10 cellular contexts compared by ENCODE assay signal in genomic region chr18:25298853-25299274, GRCh38. TPM values are rescaled to one million over a fixed set of nuclear protein-coding genes. Genes with fewer than 3 reads are reported as not detected.
DNase-seq lines count a peak whose midpoint lies in the region; ATAC-seq and TF ChIP-seq lines count a peak whose summit lies in the region.
"Had no signal": no experiment of that assay in that cellular context is flagged by ENCODE, and none has a peak within 500 bp of the region (broad histone marks: within the 10 kb centered on the region; RNA-seq: fewer than 3 reads in every experiment).

No MANE protein-coding gene starts in this region.

- intact Hi-C loops in left ventricle myocardium superior (cut with micrococcal nuclease) = loop anchor here (10.0 kb wide), 1 partner anchor 46 kb away; no protein-coding TSS in a partner anchor

- H3K4me1 ChIP-seq in adipocyte (ENCODE audit: control insufficient read depth, insufficient read depth, low read length) (peaks cover 16% of the 10 kb centered on the region), suprapubic skin (peaks cover 3% of the 10 kb centered on the region)

- TF ChIP-seq EP300 in suprapubic skin (IDR thresholded peaks at IDR 0.05) = no peak

- H3K36me3 ChIP-seq in adipocyte (ENCODE audit: control insufficient read depth, insufficient read depth, low read length, severe bottlenecking) = no peaks in the 10 kb centered on the region
- H3K36me3 ChIP-seq in suprapubic skin = no peaks in the 10 kb centered on the region

- H3K4me3 Mint-ChIP-seq in activated naive CD8-positive, alpha-beta T cell treated with anti-CD3 and anti-CD28 coated beads, Interleukin-2, amount 50 U/mL, for 24 hours = no peak overlapping the region
- H3K4me3 Mint-ChIP-seq: activated CD4-positive, alpha-beta memory T cell treated with anti-CD3 and anti-CD28 coated beads, Interleukin-2, amount 10 ng/mL, durations not matched to agents 7 days and 5 days had no signal

- WGBS in suprapubic skin = 75% methylated on average over 4 of the region's 4 CpGs

- no peak overlapping the region for H3K27ac Mint-ChIP-seq in activated naive CD8-positive, alpha-beta T cell treated with anti-CD3 and anti-CD28 coated beads, Interleukin-2, amount 50 U/mL, for 24 hours
- H3K27ac Mint-ChIP-seq: activated CD4-positive, alpha-beta memory T cell treated with anti-CD3 and anti-CD28 coated beads, Interleukin-2, amount 10 ng/mL, durations not matched to agents 7 days and 5 days had no signal

- H3K9ac ChIP-seq in adipocyte (ENCODE audit: low read length) = no peak overlapping the region

- peak; percentile 68 for ATAC-seq in left ventricle myocardium superior
- no peak for ATAC-seq in activated naive CD8-positive, alpha-beta T cell treated with anti-CD3 and anti-CD28 coated beads, Interleukin-2, amount 50 U/mL, for 24 hours

- peak overlapping the region; percentile 27 for H3K27ac ChIP-seq in suprapubic skin

- no peaks in the 10 kb centered on the region for H3K4me1 Mint-ChIP-seq in activated naive CD8-positive, alpha-beta T cell treated with anti-CD3 and anti-CD28 coated beads, Interleukin-2, amount 50 U/mL, for 24 hours
- H3K4me1 Mint-ChIP-seq: activated CD4-positive, alpha-beta memory T cell treated with anti-CD3 and anti-CD28 coated beads, Interleukin-2, amount 10 ng/mL, durations not matched to agents 7 days and 5 days had no signal

- DNase-seq in HT1080 (ENCODE audit: low read depth) = peak; percentile 99
- DNase-seq in adipocyte (ENCODE audit: low read depth) = peak; percentile 81
- DNase-seq in left ventricle myocardium superior = no peak
- DNase-seq in suprapubic skin (ENCODE audit: low spot score in 2 of 2) = no peak
- DNase-seq in pons (ENCODE audit: low spot score) = no peak
- DNase-seq in DMS153 treated with DMSO at 0.1 percent for 48 hours (lab: John Stamatoyannopoulos, UW; ENCODE audit: unreplicated experiment) = no peak
- DNase-seq in cerebellum (ENCODE audit: low spot score) = no peak
- no peak for DNase-seq in activated naive CD8-positive, alpha-beta T cell treated with anti-CD3 and anti-CD28 coated beads, Interleukin-2, amount 50 U/mL, for 24 hours
- DNase-seq: activated CD4-positive, alpha-beta memory T cell treated with anti-CD3 and anti-CD28 coated beads, Interleukin-2, amount 10 ng/mL, durations not matched to agents 7 days and 5 days; NCI-H2081 treated with DMSO at 0.1 percent for 48 hours had no signal

- H3K9me3 ChIP-seq in adipocyte (ENCODE audit: control insufficient read depth, low read length) = no peaks in the 10 kb centered on the region
- no peaks in the 10 kb centered on the region for H3K9me3 ChIP-seq in suprapubic skin

- H3K4me3 ChIP-seq in adipocyte (ENCODE audit: low read length) (peak overlapping the region; percentile 9), suprapubic skin (no peak overlapping the region)

- no peak for TF ChIP-seq CTCF in suprapubic skin (IDR thresholded peaks at IDR 0.05)

- H3K27me3 ChIP-seq in adipocyte (replicated peaks; ENCODE audit: control insufficient read depth, insufficient read depth, low read length) = no peaks in the 10 kb centered on the region
- H3K27me3 ChIP-seq in suprapubic skin = no peaks in the 10 kb centered on the region

- H3K36me3 Mint-ChIP-seq in activated naive CD8-positive, alpha-beta T cell treated with anti-CD3 and anti-CD28 coated beads, Interleukin-2, amount 50 U/mL, for 24 hours (ENCODE audit: low read depth) = no peaks in the 10 kb centered on the region

- TF ChIP-seq POLR2A in suprapubic skin (IDR thresholded peaks at IDR 0.05) = no peak

- H3K27me3 Mint-ChIP-seq in activated naive CD8-positive, alpha-beta T cell treated with anti-CD3 and anti-CD28 coated beads, Interleukin-2, amount 50 U/mL, for 24 hours = no peaks in the 10 kb centered on the region
- H3K27me3 Mint-ChIP-seq: activated CD4-positive, alpha-beta memory T cell treated with anti-CD3 and anti-CD28 coated beads, Interleukin-2, amount 10 ng/mL, durations not matched to agents 7 days and 5 days had no signal

- H3K9me3 Mint-ChIP-seq in activated naive CD8-positive, alpha-beta T cell treated with anti-CD3 and anti-CD28 coated beads, Interleukin-2, amount 50 U/mL, for 24 hours = no peaks in the 10 kb centered on the region
- H3K9me3 Mint-ChIP-seq: activated CD4-positive, alpha-beta memory T cell treated with anti-CD3 and anti-CD28 coated beads, Interleukin-2, amount 10 ng/mL, durations not matched to agents 7 days and 5 days had no signal

RNA-seq across cellular contexts. Expression of gene ZNF521, which starts 53.1 kb away (rescaled TPM):
- 17.5 and 19.9 TPM in 2 replicates for total RNA-seq in HT1080 (2014; rRNA removed; shearing (Covaris generic))
- 13.4 and 31.0 TPM in 2 replicates for polyA plus RNA-seq in HT1080 (2015; cell fraction: cytosol; rRNA removed)
- 14.4 and 16.2 TPM in 2 replicates for polyA plus RNA-seq in HT1080 (2015; cell fraction: nucleus; rRNA removed)
- total RNA-seq in left ventricle myocardium superior (28.8 TPM), suprapubic skin (10 to 100 TPM in 2 of 4 donors, 1 to 10 TPM in 2; 6.4 to 13.2 (median 10.1) TPM), cerebellum (130 TPM)
- total RNA-seq: activated CD4-positive, alpha-beta memory T cell treated with anti-CD3 and anti-CD28 coated beads, Interleukin-2, amount 10 ng/mL, durations not matched to agents 7 days and 5 days had no signal

Comparison
In these comparisons a context has a peak if more than half of its experiments do, and no peak if none do; other contexts are left out.
1. DNase-seq: peak in HT1080 (single experiment) and adipocyte (single experiment); none in left ventricle myocardium superior (single experiment), suprapubic skin (0 of 2), pons (single experiment), DMS153 treated with DMSO at 0.1 percent for 48 hours (single experiment), cerebellum (single experiment) and activated naive CD8-positive, alpha-beta T cell treated with anti-CD3 and anti-CD28 coated beads, Interleukin-2, amount 50 U/mL, for 24 hours (single experiment).